In genomic region chr1:56495538-56495937, GRCh38 we compare ENCODE assay signal across 22 cellular contexts.
"Had no signal": no experiment of that assay in that cellular context is flagged by ENCODE, and none has a peak within 500 bp of the region (broad histone marks: within the 10 kb centered on the region; RNA-seq: fewer than 3 reads in every experiment).

No MANE protein-coding gene starts in this region.

- H3K27me3 ChIP-seq: body of pancreas, esophagus muscularis mucosa, gastroesophageal sphincter, tibial artery, vagina had no signal

- DNase-seq: activated CD4-positive, alpha-beta T cell treated with anti-CD3 and anti-CD28 coated beads for 1 hour; activated CD4-positive, alpha-beta T cell treated with anti-CD3 and anti-CD28 coated beads, Interleukin-2, amount 50 U/mL, for 1 hour; activated CD8-positive, alpha-beta T cell treated with anti-CD3 and anti-CD28 coated beads, Interleukin-2, amount 10 ng/mL, durations not matched to agents 7 days and 5 days; activated gamma-delta T cell treated with Interleukin-2 at 50 U/mL for 16 hours; anterior cingulate cortex; body of pancreas; dermis blood vessel endothelial cell; effector CD8-positive, alpha-beta T cell; kidney; midbrain; natural killer cell; stimulated activated CD4-positive, alpha-beta T cell treated with anti-CD3 and anti-CD28 coated beads, Interleukin-12 subunit alpha, Interleukin-12 subunit beta, amount 100 ng/mL, for 4 hours; stimulated activated CD4-positive, alpha-beta T cell treated with anti-CD3 and anti-CD28 coated beads, Interleukin-4, amount 100 ng/mL, for 4 hours; stimulated activated naive CD8-positive, alpha-beta T cell treated with anti-CD3 and anti-CD28 coated beads, Interleukin-15, Interleukin-2, amounts not matched to agents 100 U/mL and 50 U/mL, for 24 hours; T-cell; tibial artery had no signal

- H3K27ac ChIP-seq: body of pancreas, esophagus muscularis mucosa, tibial artery, vagina had no signal

- H3K4me1 Mint-ChIP-seq: activated naive CD4-positive, alpha-beta T cell treated with anti-CD3 and anti-CD28 coated beads, Interleukin-2, amount 50 U/mL, for 24 hours; natural killer cell; T-cell had no signal

- H3K27ac Mint-ChIP-seq: activated CD8-positive, alpha-beta T cell treated with anti-CD3 and anti-CD28 coated beads, Interleukin-2, amount 10 ng/mL, durations not matched to agents 7 days and 5 days; activated naive CD4-positive, alpha-beta T cell treated with anti-CD3 and anti-CD28 coated beads, Interleukin-2, amount 50 U/mL, for 24 hours; activated T-helper 1 cell treated with anti-CD3 and anti-CD28 coated beads, Interleukin-12 subunit alpha, Interleukin-12 subunit beta, Interleukin-2, Interleukin-4 antibody, amounts not matched to agents 30 ng/mL and 10 ng/mL and 1 ng/mL, durations not matched to agents 14 hours and 24 hours and 36 hours; natural killer cell; progenitor cell of endocrine pancreas; T-cell had no signal

- H3K27me3 Mint-ChIP-seq: progenitor cell of endocrine pancreas had no signal

- H3K9me3 Mint-ChIP-seq: activated naive CD4-positive, alpha-beta T cell treated with anti-CD3 and anti-CD28 coated beads, Interleukin-2, amount 50 U/mL, for 24 hours; activated T-helper 1 cell treated with anti-CD3 and anti-CD28 coated beads, Interleukin-12 subunit alpha, Interleukin-12 subunit beta, Interleukin-2, Interleukin-4 antibody, amounts not matched to agents 30 ng/mL and 10 ng/mL and 1 ng/mL, durations not matched to agents 14 hours and 24 hours and 36 hours; natural killer cell had no signal

- H3K9me3 ChIP-seq: body of pancreas, esophagus muscularis mucosa, gastroesophageal sphincter, tibial artery, vagina had no signal

- H3K4me3 ChIP-seq: body of pancreas, esophagus muscularis mucosa, gastroesophageal sphincter, tibial artery, vagina had no signal

- H3K4me3 Mint-ChIP-seq: activated CD8-positive, alpha-beta T cell treated with anti-CD3 and anti-CD28 coated beads, Interleukin-2, amount 10 ng/mL, durations not matched to agents 7 days and 5 days; activated naive CD4-positive, alpha-beta T cell treated with anti-CD3 and anti-CD28 coated beads, Interleukin-2, amount 50 U/mL, for 24 hours; activated T-helper 1 cell treated with anti-CD3 and anti-CD28 coated beads, Interleukin-12 subunit alpha, Interleukin-12 subunit beta, Interleukin-2, Interleukin-4 antibody, amounts not matched to agents 30 ng/mL and 10 ng/mL and 1 ng/mL, durations not matched to agents 14 hours and 24 hours and 36 hours; natural killer cell; T-cell had no signal

- ATAC-seq: activated CD8-positive, alpha-beta T cell treated with anti-CD3 and anti-CD28 coated beads, Interleukin-2, amount 10 ng/mL, durations not matched to agents 7 days and 5 days; body of pancreas; gastroesophageal sphincter; natural killer cell; stimulated activated naive CD8-positive, alpha-beta T cell treated with anti-CD3 and anti-CD28 coated beads, Interleukin-15, Interleukin-2, amounts not matched to agents 100 U/mL and 50 U/mL, for 24 hours; T-cell had no signal

- H3K36me3 Mint-ChIP-seq: activated naive CD4-positive, alpha-beta T cell treated with anti-CD3 and anti-CD28 coated beads, Interleukin-2, amount 50 U/mL, for 24 hours; natural killer cell; T-cell had no signal
